11 cellular contexts compared by ENCODE assay signal in the genomic region with DNA sequence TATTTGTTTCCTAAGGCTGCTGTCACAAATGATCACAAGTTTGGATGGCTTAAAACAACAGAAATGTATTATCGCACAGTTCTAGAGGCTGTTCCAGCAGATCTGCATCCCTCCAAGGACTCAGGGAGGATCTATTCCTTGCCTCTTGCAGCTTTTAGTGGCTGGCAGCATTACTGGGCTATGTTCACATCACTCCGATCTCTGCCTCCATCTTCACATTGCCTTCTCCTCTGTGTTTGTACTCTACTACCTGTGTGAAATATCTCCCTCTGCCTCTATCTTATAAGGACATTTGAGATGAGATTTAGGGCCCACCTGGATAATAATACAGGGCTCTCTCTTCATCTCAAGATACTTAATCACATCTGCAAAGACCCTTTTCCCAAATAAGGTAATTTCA. TPM values are rescaled to one million over a fixed set of nuclear protein-coding genes. Genes with fewer than 3 reads are reported as not detected.
DNase-seq lines count a peak whose midpoint lies in the region; ATAC-seq, FAIRE-seq and TF ChIP-seq lines count a peak whose summit lies in the region.
"Had no signal": no experiment of that assay in that cellular context is flagged by ENCODE, and none has a peak within 500 bp of the region (broad histone marks: within the 10 kb centered on the region; RNA-seq: fewer than 3 reads in every experiment).

No MANE protein-coding gene starts in this region.

- no peak overlapping the region for H3K4me2 ChIP-seq in mammary epithelial cell (ENCODE audit: insufficient read depth, low read depth, low read length)

- BruUV-seq in mammary epithelial cell (replicated peaks; lab: Mats Ljungman, UMichigan) (no TSS peak), MCF 10A (replicated peaks; lab: Mats Ljungman, UMichigan) (no TSS peak)

- H3K9me3 ChIP-seq in mammary epithelial cell (replicated peaks; ENCODE audit: insufficient read depth, low read length) = no peaks in the 10 kb centered on the region
- no peaks in the 10 kb centered on the region for H3K9me3 ChIP-seq in pancreas

- dilution Hi-C loops in mammary epithelial cell (cut with HindIII; ENCODE audit: low sequenced_read_pairs) = no loop called here

- no peak for TF ChIP-seq CTCF in mammary epithelial cell (conservative IDR thresholded peaks at IDR 0.05 in 1 of 2, IDR thresholded peaks at IDR 0.05 in 1 of 2; ENCODE audit: extremely low read depth in 1 of 2, insufficient read depth in 1 of 2, low read depth in 1 of 2, low read length in 2 of 2)
- no peak for TF ChIP-seq CTCF in MCF 10A (IDR thresholded peaks at IDR 0.05; ENCODE audit: unreplicated experiment)
- no peak for TF ChIP-seq CTCF in pancreas (IDR thresholded peaks at IDR 0.05)

- DNase-seq in mammary epithelial cell (no peak), MCF 10A (ENCODE audit: unreplicated experiment) (no peak), pancreas (no peak)
- no peak for DNase-seq in activated naive CD4-positive, alpha-beta T cell treated with anti-CD3 and anti-CD28 coated beads, Interleukin-2, amount 50 U/mL, for 72 hours (ENCODE audit: low spot score in 2 of 2)
- DNase-seq in naive thymus-derived CD8-positive, alpha-beta T cell = peak in 1 of 10 donors; percentile 15
- DNase-seq: Karpas-422, NCI-H1930, NCI-H748 treated with DMSO at 0.1 percent for 48 hours had no signal

- H3K36me3 Mint-ChIP-seq in MCF 10A (ENCODE audit: insufficient read depth, unreplicated experiment) = peaks cover 10% of the 10 kb centered on the region
- peaks cover 29 to 84% of the 10 kb centered on the region in 2 donors for H3K36me3 Mint-ChIP-seq in activated naive CD4-positive, alpha-beta T cell treated with anti-CD3 and anti-CD28 coated beads, Interleukin-2, amount 50 U/mL, for 72 hours
- no peaks in the 10 kb centered on the region for H3K36me3 Mint-ChIP-seq in naive thymus-derived CD8-positive, alpha-beta T cell

- H4K20me1 ChIP-seq in mammary epithelial cell (ENCODE audit: insufficient read depth, low read length) = no peaks in the 10 kb centered on the region

- POLR2A ChIA-PET in MCF 10A (lab: Yijun Ruan, JAX) = interaction anchor here (0.8 to 9.6 kb wide), 4 partner anchors 17 to 121 kb away, joined by 3 to 83 read pairs (median 23); partner anchors contain the start of genes METTL4, NDC80 and SMCHD1
- POLR2A ChIA-PET in naive thymus-derived CD8-positive, alpha-beta T cell (lab: Charles Lee) = interaction anchor here (1.2 to 9.9 kb wide), 9 partner anchors 15 to 1777 kb away, joined by 3 to 111 read pairs (median 5); partner anchors contain the start of genes METTL4, NDC80 and SMCHD1

- H3K9me3 Mint-ChIP-seq in MCF 10A (ENCODE audit: unreplicated experiment) = no peaks in the 10 kb centered on the region
- H3K9me3 Mint-ChIP-seq in activated naive CD4-positive, alpha-beta T cell treated with anti-CD3 and anti-CD28 coated beads, Interleukin-2, amount 50 U/mL, for 72 hours = no peaks in the 10 kb centered on the region
- H3K9me3 Mint-ChIP-seq in naive thymus-derived CD8-positive, alpha-beta T cell = no peaks in the 10 kb centered on the region

- H3K27me3 ChIP-seq in mammary epithelial cell (ENCODE audit: insufficient read depth, low read length) (no peaks in the 10 kb centered on the region), pancreas (no peaks in the 10 kb centered on the region)

- peaks cover 14% of the 10 kb centered on the region for H3K4me1 Mint-ChIP-seq in MCF 10A (ENCODE audit: insufficient read depth, unreplicated experiment)
- H3K4me1 Mint-ChIP-seq in naive thymus-derived CD8-positive, alpha-beta T cell = peaks cover 17 to 61% (median 51%) of the 10 kb centered on the region in 4 donors

- H2AFZ ChIP-seq in mammary epithelial cell (ENCODE audit: low read depth, low read length) = no peak overlapping the region

- H3K4me1 ChIP-seq in mammary epithelial cell (ENCODE audit: insufficient read depth, low read length) = peaks cover 30% of the 10 kb centered on the region
- H3K4me1 ChIP-seq in urinary bladder (ENCODE audit: insufficient read depth) = no peaks in the 10 kb centered on the region
- H3K4me1 ChIP-seq in pancreas = no peaks in the 10 kb centered on the region

- CTCF ChIA-PET in mammary epithelial cell (lab: Charles Lee; ENCODE audit: low non-redundant PET) (no interaction called here), MCF 10A (lab: Yijun Ruan, JAX) (interaction anchor here (1.5 kb wide), 1 partner anchor 10 kb away, joined by 3 read pairs; no protein-coding TSS in a partner anchor)

- no peak overlapping the region for H3K4me3 ChIP-seq in mammary epithelial cell (replicated peaks in 1 of 3; ENCODE audit: insufficient read depth in 1 of 3, low read depth in 2 of 3, low read length in 3 of 3)
- no peak overlapping the region for H3K4me3 ChIP-seq in urinary bladder (ENCODE audit: low read depth, low read length)
- no peak overlapping the region for H3K4me3 ChIP-seq in pancreas

- H3K36me3 ChIP-seq in mammary epithelial cell (ENCODE audit: insufficient read depth, low read length) (peaks cover 30% of the 10 kb centered on the region), urinary bladder (ENCODE audit: insufficient read depth) (no peaks in the 10 kb centered on the region), pancreas (no peaks in the 10 kb centered on the region)

- no peak overlapping the region for H3K4me3 Mint-ChIP-seq in MCF 10A (ENCODE audit: unreplicated experiment)
- peak overlapping the region; percentile 63 to 89 (median 77) for H3K4me3 Mint-ChIP-seq in naive thymus-derived CD8-positive, alpha-beta T cell

- no peak overlapping the region for H3K27ac Mint-ChIP-seq in MCF 10A (ENCODE audit: low read depth, unreplicated experiment)
- peak overlapping the region; percentile 52 to 66 for H3K27ac Mint-ChIP-seq in activated naive CD4-positive, alpha-beta T cell treated with anti-CD3 and anti-CD28 coated beads, Interleukin-2, amount 50 U/mL, for 72 hours
- peak overlapping the region; percentile 51 to 99 (median 94) for H3K27ac Mint-ChIP-seq in naive thymus-derived CD8-positive, alpha-beta T cell

- in situ Hi-C loops in mammary epithelial cell (cut with MboI; ENCODE audit: low sequenced_read_pairs in 2 of 2) = no loop called here

- TF ChIP-seq POLR2A in GM18505 (IDR thresholded peaks at IDR 0.05; ENCODE audit: borderline replicate concordance, extremely low read depth, insufficient read depth, insufficient read length) = no peak

- no peaks in the 10 kb centered on the region for H3K27me3 Mint-ChIP-seq in MCF 10A (ENCODE audit: insufficient read depth, unreplicated experiment)
- H3K27me3 Mint-ChIP-seq in naive thymus-derived CD8-positive, alpha-beta T cell = no peaks in the 10 kb centered on the region

- no peak overlapping the region for H3K9ac ChIP-seq in mammary epithelial cell (ENCODE audit: insufficient read depth, low read length)

- H3K27ac ChIP-seq in mammary epithelial cell (ENCODE audit: insufficient read depth, low read depth, low read length) = peak overlapping the region; percentile 99
- peak overlapping the region; percentile 61 for H3K27ac ChIP-seq in urinary bladder (ENCODE audit: low read depth)
- no peak overlapping the region for H3K27ac ChIP-seq in pancreas

- H3K79me2 ChIP-seq in mammary epithelial cell (ENCODE audit: insufficient read depth, low read length) = peaks cover 31% of the 10 kb centered on the region

- 89% methylated on average over 2 of the region's 2 CpGs for WGBS in mammary epithelial cell (ENCODE audit: low coverage, missing lambda C conversion rate)
- 73% methylated on average over 2 of the region's 2 CpGs for WGBS in urinary bladder
- 93 to 95% methylated on average over 2 of the region's 2 CpGs for WGBS in pancreas, 2 donors

- FAIRE-seq in pancreas (lab: Jason Lieb, UNC) = no peak

- no peak for ATAC-seq in activated naive CD4-positive, alpha-beta T cell treated with anti-CD3 and anti-CD28 coated beads, Interleukin-2, amount 50 U/mL, for 72 hours
- peak; percentile 33 to 48 for ATAC-seq in naive thymus-derived CD8-positive, alpha-beta T cell
- no peak for ATAC-seq in HG03045 (IDR thresholded peaks at IDR 0.05; ENCODE audit: unreplicated experiment)
- no peak for ATAC-seq in GM18505 (IDR thresholded peaks at IDR 0.05; ENCODE audit: unreplicated experiment)
- no peak for ATAC-seq in pancreas

- intact Hi-C loops in mammary epithelial cell (cut with micrococcal nuclease) (loop anchor here (5.0 kb wide), 1 partner anchor 67 kb away; the partner anchor contains the start of gene SMCHD1), MCF 10A (cut with micrococcal nuclease) (no loop called here), pancreas (cut with DNase I) (no loop called here)

RNA-seq across cellular contexts. Expression of gene NDC80, which starts 18.9 kb away (rescaled TPM):
- total RNA-seq in mammary epithelial cell (10 to 100 TPM in 1 of 2 donors, 1 to 10 TPM in 1; 1.7 to 29.8 TPM), MCF 10A (2022) (20.4 and 29.6 TPM in 2 replicates), urinary bladder (33.0 TPM), pancreas (1 to 10 TPM in 1 of 6 donors, under 1 TPM in 3, not detected in 2; 0.06 to 1.5 (median 0.59) TPM)
- polyA plus RNA-seq in mammary epithelial cell (16.9 TPM), urinary bladder (0.77 TPM), pancreas (under 1 TPM; 0.09 to 0.87 TPM)
- 5.4 TPM for polyA minus RNA-seq in mammary epithelial cell
- 100 to 1,000 TPM in 1 of 2 donors, 10 to 100 TPM in 1; 66.8 to 117 TPM for total RNA-seq in activated naive CD4-positive, alpha-beta T cell treated with anti-CD3 and anti-CD28 coated beads, Interleukin-2, amount 50 U/mL, for 72 hours
- total RNA-seq in naive thymus-derived CD8-positive, alpha-beta T cell = 1 to 10 TPM; 3.2 to 3.3 TPM
- 1 to 10 TPM; 1.7 to 2.9 (median 1.9) TPM for polyA plus RNA-seq in naive thymus-derived CD8-positive, alpha-beta T cell

RNA-seq across cellular contexts. Expression of gene METTL4, which starts 19.0 kb away (rescaled TPM):
- total RNA-seq in mammary epithelial cell (10 to 100 TPM in 1 of 2 donors, 1 to 10 TPM in 1; 8.2 to 14.5 TPM), MCF 10A (2022) (11.8 and 15.0 TPM in 2 replicates), urinary bladder (30.5 TPM), pancreas (1 to 10 TPM; 1.9 to 5.8 (median 2.8) TPM)
- polyA plus RNA-seq in mammary epithelial cell (6.1 TPM), urinary bladder (8.3 TPM), pancreas (1 to 10 TPM; 2.8 to 6.3 TPM)
- 2.6 TPM for polyA minus RNA-seq in mammary epithelial cell
- 10 to 100 TPM; 20.3 to 57.4 TPM for total RNA-seq in activated naive CD4-positive, alpha-beta T cell treated with anti-CD3 and anti-CD28 coated beads, Interleukin-2, amount 50 U/mL, for 72 hours
- total RNA-seq in naive thymus-derived CD8-positive, alpha-beta T cell = 10 to 100 TPM; 40.6 to 41.6 TPM
- 10 to 100 TPM; 14.7 to 17.5 (median 16.9) TPM for polyA plus RNA-seq in naive thymus-derived CD8-positive, alpha-beta T cell

Comparison
In these comparisons a context has a peak if more than half of its experiments do, and no peak if none do; other contexts are left out.
1. H3K27ac ChIP-seq: peak in mammary epithelial cell (single experiment) and urinary bladder (single experiment); none in pancreas (0 of 4).
2. ATAC-seq: peak in naive thymus-derived CD8-positive, alpha-beta T cell (2 of 2); none in activated naive CD4-positive, alpha-beta T cell treated with anti-CD3 and anti-CD28 coated beads, Interleukin-2, amount 50 U/mL, for 72 hours (0 of 2), HG03045 (single experiment), GM18505 (single experiment) and pancreas (0 of 4).